Comparison of ENCODE assay signal across 21 cellular contexts in genomic region chr7:111159426-111159825, GRCh38.
DNase-seq lines count a peak whose midpoint lies in the region; ATAC-seq, FAIRE-seq and TF ChIP-seq lines count a peak whose summit lies in the region.
"Had no signal": no experiment of that assay in that cellular context is flagged by ENCODE, and none has a peak within 500 bp of the region (broad histone marks: within the 10 kb centered on the region; RNA-seq: fewer than 3 reads in every experiment).

No MANE protein-coding gene starts in this region.

- H3K27me3 ChIP-seq in thoracic aorta (replicated peaks; ENCODE audit: insufficient read depth) (no peaks in the 10 kb centered on the region), dorsolateral prefrontal cortex (no peaks in the 10 kb centered on the region)
- H3K27me3 ChIP-seq: testis had no signal

- H3K9me3 ChIP-seq in thoracic aorta = no peaks in the 10 kb centered on the region
- H3K9me3 ChIP-seq: testis had no signal

- H3K4me3 ChIP-seq in thoracic aorta = no peak overlapping the region
- H3K4me3 ChIP-seq in dorsolateral prefrontal cortex = no peak overlapping the region
- H3K4me3 ChIP-seq: testis had no signal

- TF ChIP-seq POLR2A in H54 (IDR thresholded peaks at IDR 0.05; ENCODE audit: low read depth, low read length) = no peak

- DNase-seq in H54 (ENCODE audit: insufficient read length, low spot score) (peak; percentile 4), amniotic epithelial cell (ENCODE audit: low read depth) (peak; percentile 37), fibroblast of peridontal ligament (ENCODE audit: extremely low read depth) (peak; percentile 43), thoracic aorta (ENCODE audit: low spot score) (no peak), dorsolateral prefrontal cortex (no peak), GDM1 (lab: John Stamatoyannopoulos, UW) (no peak)
- DNase-seq: activated CD4-positive, alpha-beta T cell treated with anti-CD3 and anti-CD28 coated beads, Interleukin-2, amount 50 U/mL, for 48 hours; activated naive CD8-positive, alpha-beta T cell treated with anti-CD3 and anti-CD28 coated beads, Interleukin-2, amount 10 ng/mL, durations not matched to agents 7 days and 5 days; activated T-cell treated with anti-CD3 and anti-CD28 coated beads, Interleukin-2, amount 50 U/mL, for 72 hours; erythroblast; hypothalamus; left cardiac atrium; NCI-H1048; NCI-H2107; NCI-H526; nucleus accumbens; OCI-M1; stimulated activated CD4-positive, alpha-beta T cell treated with anti-CD3 and anti-CD28 coated beads, Interleukin-4, amount 100 ng/mL, for 24 hours; testis had no signal

- peak overlapping the region; percentile 43 to 55 for H3K27ac ChIP-seq in thoracic aorta
- H3K27ac ChIP-seq in dorsolateral prefrontal cortex = no peak overlapping the region
- H3K27ac ChIP-seq: testis had no signal

- TF ChIP-seq CTCF in thoracic aorta (IDR thresholded peaks at IDR 0.05) (no peak), dorsolateral prefrontal cortex (IDR thresholded peaks at IDR 0.05 in 54 of 56, conservative IDR thresholded peaks at IDR 0.05 in 2 of 56; ENCODE audit: low read depth in 1 of 56, partially characterized antibody in 56 of 56) (no peak)

- ATAC-seq in thoracic aorta (ENCODE audit: insufficient number of reproducible peaks, low FRiP score, low read depth) (no peak), GM18868 (IDR thresholded peaks at IDR 0.05; ENCODE audit: unreplicated experiment) (no peak)
- ATAC-seq: activated T-cell treated with anti-CD3 and anti-CD28 coated beads, Interleukin-2, amount 50 U/mL, for 72 hours had no signal

- intact Hi-C loops in dorsolateral prefrontal cortex (cut with DNase I) = no loop called here

- H3K4me1 ChIP-seq in thoracic aorta (ENCODE audit: control insufficient read depth in 1 of 2, low read depth in 2 of 2) = peaks cover 5 to 16% of the 10 kb centered on the region in 2 donors
- H3K4me1 ChIP-seq: testis had no signal

- no peaks in the 10 kb centered on the region for H3K36me3 ChIP-seq in thoracic aorta

- no peak for FAIRE-seq in H54 (lab: Jason Lieb, UNC)
- FAIRE-seq: colon had no signal

Comparison
In these comparisons a context has a peak if more than half of its experiments do, and no peak if none do; other contexts are left out.
1. DNase-seq: peak in H54 (single experiment), amniotic epithelial cell (single experiment) and fibroblast of peridontal ligament (single experiment); none in thoracic aorta (single experiment), dorsolateral prefrontal cortex (0 of 10) and GDM1 (single experiment).
2. H3K27ac ChIP-seq: peak in thoracic aorta (2 of 2); none in dorsolateral prefrontal cortex (0 of 59).